ENCODE assay signal across 22 cellular contexts in the genomic region with DNA sequence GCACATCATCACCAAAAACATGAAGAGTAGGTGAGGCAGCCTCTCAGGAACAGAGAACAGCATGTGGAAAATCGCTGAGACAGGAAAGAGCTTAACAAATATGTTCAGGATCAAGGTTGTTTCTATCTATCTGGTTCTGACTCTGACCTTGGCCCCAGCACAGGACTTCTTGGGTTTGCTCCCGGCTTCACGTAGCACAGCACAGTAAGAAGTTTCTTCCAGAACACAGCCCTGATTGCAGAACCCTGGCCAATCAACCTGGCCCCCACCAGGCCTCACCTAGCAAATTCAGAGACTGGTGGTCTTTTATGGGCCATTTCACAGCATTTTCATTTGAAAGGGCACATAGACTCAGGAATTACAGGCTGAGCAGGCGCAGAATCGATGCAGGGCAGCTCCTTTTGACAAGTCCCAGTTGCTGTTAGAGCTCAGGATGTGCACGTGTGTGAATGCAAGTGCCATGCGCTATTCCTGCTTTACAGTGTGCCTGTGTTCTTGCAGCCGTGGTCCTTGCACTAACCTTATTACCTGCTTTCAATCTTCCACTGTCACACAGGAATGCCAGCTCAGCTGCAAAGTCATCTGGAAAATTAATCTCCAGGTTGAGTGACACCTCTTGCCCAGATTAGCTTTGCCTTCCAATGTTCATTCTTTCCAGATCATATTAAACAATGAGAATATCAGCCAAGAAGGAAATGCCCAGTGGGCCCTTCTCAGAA.
A peak's percentile ranks its signal among the peaks of the same experiment; 100 is the strongest.
DNase-seq lines count a peak whose midpoint lies in the region; ATAC-seq, FAIRE-seq and TF ChIP-seq lines count a peak whose summit lies in the region.
"Had no signal": no experiment of that assay in that cellular context is flagged by ENCODE, and none has a peak within 500 bp of the region (broad histone marks: within the 10 kb centered on the region; RNA-seq: fewer than 3 reads in every experiment).

No MANE protein-coding gene starts in this region.

- WGBS in pancreas, 2 donors, result 16 to 22% methylated on average over 8 of the region's 8 CpGs
- WGBS in gastroesophageal sphincter (ENCODE audit: low coverage in 1 of 2), 2 donors, result 48 to 68% methylated on average over 7 to 8 of the region's 8 CpGs

- no peaks in the 10 kb centered on the region for H3K9me2 ChIP-seq in GM23338 (ENCODE audit: insufficient read depth)

- H3K4me1 Mint-ChIP-seq in GM23338, result 0 out of 3 replicates have a peak, but pooled peaks cover 3% of the 10 kb centered on the region
- no peaks in the 10 kb centered on the region for H3K4me1 Mint-ChIP-seq in activated T-helper 2 cell treated with anti-CD3 and anti-CD28 coated beads, Interferon-gamma antibody, Interleukin-2, Interleukin-4, amounts not matched to agents 10 μg/mL and 5 μg/mL and 100 μg/mL, durations not matched to agents 14 hours and 24 hours and 36 hours (ENCODE audit: low read depth)
- H3K4me1 Mint-ChIP-seq: CD4-positive, alpha-beta memory T cell had no signal

- DNase-seq in GM23338 (ENCODE audit: low spot score), result no peak
- peak; percentile 80 for DNase-seq in left kidney (ENCODE audit: low read depth, low spot score)
- peak in 1 of 6 donors; percentile 35 for DNase-seq in pancreas
- no peak for DNase-seq in activated T-helper 2 cell treated with anti-CD3 and anti-CD28 coated beads, Interferon-gamma antibody, Interleukin-2, Interleukin-4, amounts not matched to agents 10 μg/mL and 5 μg/mL and 100 μg/mL, durations not matched to agents 14 hours and 24 hours and 36 hours (ENCODE audit: low spot score)
- DNase-seq in brain microvascular endothelial cell, result no peak
- no peak for DNase-seq in effector memory CD4-positive, alpha-beta T cell
- DNase-seq: CD4-positive, alpha-beta memory T cell; GOT3; MV-4-11; NCI-H1694 treated with DMSO at 0.1 percent for 48 hours; NCI-H2107; NCI-H510A treated with DMSO at 0.1 percent for 48 hours; NCI-H774; PC-9; SIG-M5 had no signal

- FAIRE-seq in pancreas (lab: Jason Lieb, UNC), result no peak
- FAIRE-seq: GM12878, GM19239 had no signal

- H3K36me3 ChIP-seq in GM23338 (ENCODE audit: insufficient read depth) (no peaks in the 10 kb centered on the region), pancreas (no peaks in the 10 kb centered on the region), brain microvascular endothelial cell (replicated peaks) (no peaks in the 10 kb centered on the region), gastroesophageal sphincter (no peaks in the 10 kb centered on the region)
- H3K36me3 ChIP-seq in effector memory CD4-positive, alpha-beta T cell (ENCODE audit: control insufficient read depth, insufficient read depth, low read length), result no peaks in the 10 kb centered on the region
- H3K36me3 ChIP-seq: BLaER1 had no signal

- no peaks in the 10 kb centered on the region for H3K36me3 Mint-ChIP-seq in GM23338 (ENCODE audit: low read depth)
- no peaks in the 10 kb centered on the region for H3K36me3 Mint-ChIP-seq in activated T-helper 2 cell treated with anti-CD3 and anti-CD28 coated beads, Interferon-gamma antibody, Interleukin-2, Interleukin-4, amounts not matched to agents 10 μg/mL and 5 μg/mL and 100 μg/mL, durations not matched to agents 14 hours and 24 hours and 36 hours (ENCODE audit: low read depth)
- H3K36me3 Mint-ChIP-seq: CD4-positive, alpha-beta memory T cell had no signal

- H3K27me3 Mint-ChIP-seq in GM23338 (ENCODE audit: insufficient read depth, low read depth, poor library complexity), result no peaks in the 10 kb centered on the region
- H3K27me3 Mint-ChIP-seq in activated T-helper 2 cell treated with anti-CD3 and anti-CD28 coated beads, Interferon-gamma antibody, Interleukin-2, Interleukin-4, amounts not matched to agents 10 μg/mL and 5 μg/mL and 100 μg/mL, durations not matched to agents 14 hours and 24 hours and 36 hours (ENCODE audit: low read depth), result peaks cover 4% of the 10 kb centered on the region

- TF ChIP-seq RAD21 in Ishikawa (IDR thresholded peaks at IDR 0.05; ENCODE audit: low read depth), result no peak

- H3K9me3 Mint-ChIP-seq in GM23338, result no peaks in the 10 kb centered on the region
- no peaks in the 10 kb centered on the region for H3K9me3 Mint-ChIP-seq in activated T-helper 2 cell treated with anti-CD3 and anti-CD28 coated beads, Interferon-gamma antibody, Interleukin-2, Interleukin-4, amounts not matched to agents 10 μg/mL and 5 μg/mL and 100 μg/mL, durations not matched to agents 14 hours and 24 hours and 36 hours
- H3K9me3 Mint-ChIP-seq: CD4-positive, alpha-beta memory T cell had no signal

- intact Hi-C loops in pancreas (cut with DNase I), result loop anchor here in 1 of 3 donors (10.0 kb wide), 1 partner anchor 782 kb away; no protein-coding TSS in a partner anchor
- intact Hi-C loops in activated T-helper 2 cell treated with anti-CD3 and anti-CD28 coated beads, Interferon-gamma antibody, Interleukin-2, Interleukin-4, amounts not matched to agents 10 μg/mL and 5 μg/mL and 100 μg/mL, durations not matched to agents 14 hours and 24 hours and 36 hours (cut with micrococcal nuclease), result no loop called here

- ATAC-seq in GM23338, result no peak
- peak; percentile 50 to 81 (median 72) for ATAC-seq in pancreas
- ATAC-seq in gastroesophageal sphincter, result no peak
- ATAC-seq: GM12878 had no signal

- no peak overlapping the region for H3K27ac Mint-ChIP-seq in GM23338
- H3K27ac Mint-ChIP-seq in activated T-helper 2 cell treated with anti-CD3 and anti-CD28 coated beads, Interferon-gamma antibody, Interleukin-2, Interleukin-4, amounts not matched to agents 10 μg/mL and 5 μg/mL and 100 μg/mL, durations not matched to agents 14 hours and 24 hours and 36 hours, result no peak overlapping the region
- H3K27ac Mint-ChIP-seq: CD4-positive, alpha-beta memory T cell had no signal

- H3K27ac ChIP-seq in GM23338 (ENCODE audit: low read depth) (no peak overlapping the region), pancreas (peak overlapping the region in 1 of 4 donors; percentile 0), brain microvascular endothelial cell (no peak overlapping the region), gastroesophageal sphincter (no peak overlapping the region)
- H3K27ac ChIP-seq in effector memory CD4-positive, alpha-beta T cell (ENCODE audit: insufficient read depth, low read length, poor library complexity, severe bottlenecking), result no peak overlapping the region
- H3K27ac ChIP-seq: BLaER1, KMS-11, PC-9, RWPE1 had no signal

- no peak for TF ChIP-seq CTCF in GM23338 (conservative IDR thresholded peaks at IDR 0.05; ENCODE audit: low read depth in 2 of 2)
- no peak for TF ChIP-seq CTCF in pancreas (IDR thresholded peaks at IDR 0.05)
- TF ChIP-seq CTCF in brain microvascular endothelial cell (IDR thresholded peaks at IDR 0.05; ENCODE audit: low read depth, low read length, missing control alignments), result no peak
- no peak for TF ChIP-seq CTCF in gastroesophageal sphincter (IDR thresholded peaks at IDR 0.05)

- no peak for TF ChIP-seq POLR2A in gastroesophageal sphincter (IDR thresholded peaks at IDR 0.05)

- no peaks in the 10 kb centered on the region for H4K20me1 ChIP-seq in GM23338 (replicated peaks; ENCODE audit: insufficient read depth)
- H4K20me1 ChIP-seq: BLaER1 had no signal

- no peaks in the 10 kb centered on the region for H3K27me3 ChIP-seq in GM23338 (ENCODE audit: insufficient read depth)
- no peaks in the 10 kb centered on the region for H3K27me3 ChIP-seq in pancreas
- H3K27me3 ChIP-seq in brain microvascular endothelial cell (replicated peaks), result no peaks in the 10 kb centered on the region
- no peaks in the 10 kb centered on the region for H3K27me3 ChIP-seq in gastroesophageal sphincter
- H3K27me3 ChIP-seq in effector memory CD4-positive, alpha-beta T cell (replicated peaks; ENCODE audit: control insufficient read depth, insufficient read depth, low read length, poor library complexity, severe bottlenecking), result no peaks in the 10 kb centered on the region
- H3K27me3 ChIP-seq: BLaER1 had no signal

- H3K4me2 ChIP-seq in GM23338, result no peak overlapping the region
- H3K4me2 ChIP-seq: BLaER1, KMS-11, PC-9 had no signal

- no peaks in the 10 kb centered on the region for H3K79me2 ChIP-seq in GM23338 (replicated peaks; ENCODE audit: insufficient read depth)

- H2AFZ ChIP-seq in GM23338, result peak overlapping the region; percentile 91
- H2AFZ ChIP-seq: PC-9 had no signal

- H3F3A ChIP-seq in GM23338 (replicated peaks; ENCODE audit: low read depth), result no peaks in the 10 kb centered on the region

- no peak overlapping the region for H3K4me3 Mint-ChIP-seq in GM23338
- no peak overlapping the region for H3K4me3 Mint-ChIP-seq in activated T-helper 2 cell treated with anti-CD3 and anti-CD28 coated beads, Interferon-gamma antibody, Interleukin-2, Interleukin-4, amounts not matched to agents 10 μg/mL and 5 μg/mL and 100 μg/mL, durations not matched to agents 14 hours and 24 hours and 36 hours (ENCODE audit: low read depth)
- H3K4me3 Mint-ChIP-seq: CD4-positive, alpha-beta memory T cell had no signal

- TF ChIP-seq EP300 in Ishikawa (IDR thresholded peaks at IDR 0.05; ENCODE audit: borderline replicate concordance) (no peak), gastroesophageal sphincter (IDR thresholded peaks at IDR 0.05) (no peak)

- no peaks in the 10 kb centered on the region for H3K9me3 ChIP-seq in pancreas
- H3K9me3 ChIP-seq in gastroesophageal sphincter, result no peaks in the 10 kb centered on the region
- no peaks in the 10 kb centered on the region for H3K9me3 ChIP-seq in effector memory CD4-positive, alpha-beta T cell (ENCODE audit: control insufficient read depth, low read length)
- H3K9me3 ChIP-seq: BLaER1 had no signal

- in situ Hi-C loops in brain microvascular endothelial cell (cut with HindIII; ENCODE audit: low pct_ligation_motif_present, low sequenced_read_pairs), result no loop called here

- H3K4me1 ChIP-seq in GM23338 (ENCODE audit: insufficient read depth) (peaks cover 6% of the 10 kb centered on the region; the same call in 1 of the 2 replicates), pancreas (peaks cover 5 to 8% (median 6%) of the 10 kb centered on the region in 3 donors), gastroesophageal sphincter (no peaks in the 10 kb centered on the region)
- H3K4me1 ChIP-seq in effector memory CD4-positive, alpha-beta T cell (ENCODE audit: control insufficient read depth, insufficient read depth, low read length, poor library complexity, severe bottlenecking), result no peaks in the 10 kb centered on the region

- H3K4me3 ChIP-seq in GM23338, result no peak overlapping the region
- H3K4me3 ChIP-seq in pancreas, result no peak overlapping the region
- no peak overlapping the region for H3K4me3 ChIP-seq in brain microvascular endothelial cell (ENCODE audit: low read depth, low read length)
- H3K4me3 ChIP-seq in gastroesophageal sphincter, result no peak overlapping the region
- H3K4me3 ChIP-seq in effector memory CD4-positive, alpha-beta T cell (ENCODE audit: insufficient read depth, low read depth, low read length, poor library complexity, severe bottlenecking), result no peak overlapping the region
- H3K4me3 ChIP-seq: BLaER1, GM12878, PC-9 had no signal

TF ChIP-seq in GM23338, 12 proteins besides CTCF, POLR2A, EP300 and RAD21 (continues in another document):
- TF ChIP-seq ZNF331 (CRISPR knock-in tag; IDR thresholded peaks at IDR 0.05; ENCODE audit: low read depth), result no peak
- TF ChIP-seq JUNB (IDR thresholded peaks at IDR 0.05; ENCODE audit: unreplicated experiment), result no peak
- no peak for TF ChIP-seq ZNF114 (CRISPR knock-in tag; IDR thresholded peaks at IDR 0.05)

TF ChIP-seq in Ishikawa, 13 proteins besides CTCF, POLR2A, EP300 and RAD21:
- TF ChIP-seq TEAD4 (IDR thresholded peaks at IDR 0.05) (peak; percentile 32; the same call in 1 of the 2 replicates), CREB1 (IDR thresholded peaks at IDR 0.05; ENCODE audit: low read depth) (no peak)

Comparison
In these comparisons a context has a peak if more than half of its experiments do, and no peak if none do; other contexts are left out.
1. ATAC-seq: peak in pancreas (4 of 4); none in GM23338 (single experiment) and gastroesophageal sphincter (single experiment).